In the genomic region with DNA sequence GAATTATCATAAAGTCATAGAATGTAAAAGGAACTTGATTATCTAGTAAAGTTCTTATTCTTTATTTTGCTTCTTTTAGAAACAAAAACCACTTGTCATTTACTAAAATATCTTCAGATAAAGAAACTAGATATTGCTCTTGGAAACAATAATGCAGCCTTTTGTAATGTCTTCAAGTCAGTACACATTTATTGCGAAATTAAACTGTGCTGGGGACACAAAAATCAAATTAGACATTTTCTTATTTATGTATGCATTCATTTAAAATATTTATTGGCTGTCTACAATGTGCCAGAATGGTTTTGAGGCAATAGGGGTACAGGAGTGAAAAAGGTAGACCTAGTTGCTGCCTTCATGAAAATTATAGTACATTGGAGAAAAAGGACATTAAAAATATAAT, we compare ENCODE assay signal across 32 cellular contexts.
"Had no signal": no experiment of that assay in that cellular context is flagged by ENCODE, and none has a peak within 500 bp of the region (broad histone marks: within the 10 kb centered on the region; RNA-seq: fewer than 3 reads in every experiment).

No MANE protein-coding gene starts in this region.

- H3K27ac ChIP-seq: adrenal gland, ascending aorta, body of pancreas, brain microvascular endothelial cell, breast epithelium, cardiac muscle cell had no signal

- FAIRE-seq: astrocyte, bronchial epithelial cell had no signal

- H3K9me3 ChIP-seq: adrenal gland, ascending aorta, body of pancreas, breast epithelium had no signal

- ATAC-seq: activated naive CD4-positive, alpha-beta T cell treated with anti-CD3 and anti-CD28 coated beads, Interleukin-2, amount 50 U/mL, for 72 hours; activated naive CD8-positive, alpha-beta T cell treated with anti-CD3 and anti-CD28 coated beads, Interleukin-2, amount 50 U/mL, for 24 hours; activated T-cell treated with anti-CD3 and anti-CD28 coated beads, Interleukin-2, amount 50 U/mL, for 4 hours; activated T-cell treated with anti-CD3 and anti-CD28 coated beads, Interleukin-2, amount 50 U/mL, for 72 hours; activated T-helper 17 cell treated with anti-CD3 and anti-CD28 coated beads, Interleukin-2, amount 50 U/mL, for 72 hours; body of pancreas had no signal

- H3K36me3 ChIP-seq: adrenal gland, ascending aorta, brain microvascular endothelial cell, breast epithelium, cardiac muscle cell had no signal

- DNase-seq: activated effector memory CD4-positive, alpha-beta T cell treated with anti-CD3 and anti-CD28 coated beads, Interleukin-2, amount 50 U/mL, for 16 hours; activated effector memory CD4-positive, alpha-beta T cell treated with Interleukin-2 at 50 U/mL for 16 hours; activated gamma-delta T cell; activated gamma-delta T cell treated with Interleukin-2 at 50 U/mL for 16 hours; activated naive CD4-positive, alpha-beta T cell; activated naive CD4-positive, alpha-beta T cell treated with anti-CD3 and anti-CD28 coated beads for 36 hours; activated naive CD4-positive, alpha-beta T cell treated with anti-CD3 and anti-CD28 coated beads, Interleukin-2, amount 10 ng/mL, durations not matched to agents 7 days and 5 days; activated naive CD4-positive, alpha-beta T cell treated with anti-CD3 and anti-CD28 coated beads, Interleukin-2, amount 50 U/mL, for 16 hours; activated naive CD4-positive, alpha-beta T cell treated with Interleukin-2 at 50 U/mL for 16 hours; activated naive CD8-positive, alpha-beta T cell treated with anti-CD3 and anti-CD28 coated beads for 36 hours; activated naive CD8-positive, alpha-beta T cell treated with anti-CD3 and anti-CD28 coated beads, Interleukin-2, amount 10 ng/mL, durations not matched to agents 7 days and 5 days; activated naive CD8-positive, alpha-beta T cell treated with anti-CD3 and anti-CD28 coated beads, Interleukin-2, amount 50 U/mL, for 24 hours; activated T-cell treated with anti-CD3 and anti-CD28 coated beads, Interleukin-2, amount 50 U/mL, for 4 hours; activated T-cell treated with anti-CD3 and anti-CD28 coated beads, Interleukin-2, amount 50 U/mL, for 48 hours; activated T-cell treated with anti-CD3 and anti-CD28 coated beads, Interleukin-2, amount 50 U/mL, for 72 hours; adrenal gland; amniotic stem cell; amygdala; anterior cingulate cortex; aorta; body of pancreas; brain microvascular endothelial cell; caudate nucleus; central memory CD4-positive, alpha-beta T cell; cerebellar nuclear complex had no signal

- H3K27me3 ChIP-seq: adrenal gland, ascending aorta, body of pancreas, brain microvascular endothelial cell, breast epithelium, cardiac muscle cell had no signal

- H3K4me1 ChIP-seq: adrenal gland, ascending aorta, body of pancreas, breast epithelium had no signal

- H3K4me3 ChIP-seq: adrenal gland, ascending aorta, body of pancreas, breast epithelium, cardiac muscle cell had no signal
